Comparison of ENCODE assay signal across 10 cellular contexts in the genomic region with DNA sequence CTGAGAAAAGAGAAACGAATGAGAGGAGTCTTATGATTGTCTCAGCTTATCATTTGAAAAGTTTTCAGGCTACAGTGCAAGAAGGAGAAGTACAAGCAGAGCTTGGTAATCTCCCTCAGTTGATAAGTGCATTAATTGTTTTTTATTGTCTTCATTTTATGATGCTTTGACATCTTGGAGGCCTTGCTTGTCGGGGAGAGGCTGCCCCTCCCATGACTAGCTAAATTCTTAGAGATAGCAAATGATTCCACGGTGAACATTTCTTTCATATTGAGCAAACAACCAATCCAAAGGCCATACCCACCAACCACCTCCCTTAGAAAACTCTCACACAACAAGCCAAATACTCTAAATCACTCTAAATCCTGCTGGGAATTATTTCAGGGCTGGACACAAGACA. TPM values are rescaled to one million over a fixed set of nuclear protein-coding genes. Genes with fewer than 3 reads are reported as not detected.
"Had no signal": no experiment of that assay in that cellular context is flagged by ENCODE, and none has a peak within 500 bp of the region (broad histone marks: within the 10 kb centered on the region; RNA-seq: fewer than 3 reads in every experiment).

No MANE protein-coding gene starts in this region.

- DNase-seq: GOT3, H7, HFFc6, IMR-90, KG1 had no signal

- H3K9me3 Mint-ChIP-seq: HFFc6 had no signal

- H3K4me1 ChIP-seq: HAP-1 had no signal

- ATAC-seq: HCT116, K562 had no signal

- H3K4me3 ChIP-seq: HAP-1, K562 had no signal

- FAIRE-seq: HTR-8/SVneo, K562 had no signal

- H3K27ac Mint-ChIP-seq: HFFc6 had no signal

- H3K4me3 Mint-ChIP-seq: HFFc6 had no signal

- H3K36me3 ChIP-seq: HAP-1 had no signal

RNA-seq across cellular contexts. Expression of a gene that starts 39.8 kb away (rescaled TPM):
- total RNA-seq: HT-29, K562 had no signal
